25 cellular contexts compared by ENCODE assay signal in genomic region chr4:20462426-20463175, GRCh38.
A peak's percentile ranks its signal among the peaks of the same experiment; 100 is the strongest.
DNase-seq lines count a peak whose midpoint lies in the region; ATAC-seq, FAIRE-seq and TF ChIP-seq lines count a peak whose summit lies in the region.
"Had no signal": no experiment of that assay in that cellular context is flagged by ENCODE, and none has a peak within 500 bp of the region (broad histone marks: within the 10 kb centered on the region; RNA-seq: fewer than 3 reads in every experiment).

No MANE protein-coding gene starts in this region.

- ATAC-seq in HG03460 (IDR thresholded peaks at IDR 0.05; ENCODE audit: unreplicated experiment) (no peak), HG03280 (IDR thresholded peaks at IDR 0.05; ENCODE audit: unreplicated experiment) (no peak), right lobe of liver (no peak)
- ATAC-seq: stimulated activated naive CD8-positive, alpha-beta T cell treated with anti-CD3 and anti-CD28 coated beads, Interleukin-15, amount 100 ng/mL, for 72 hours had no signal

- FAIRE-seq in endothelial cell of umbilical vein (lab: Jason Lieb, UNC): no peak
- FAIRE-seq: H54 had no signal

- H3K9me1 ChIP-seq in endothelial cell of umbilical vein (replicated peaks; ENCODE audit: control insufficient read depth, extremely low read depth, insufficient read depth, low read length): no peaks in the 10 kb centered on the region

- POLR2A ChIA-PET in endothelial cell of umbilical vein (lab: Charles Lee): no interaction called here

- DNase-seq in EH (ENCODE audit: low read depth) (peak; percentile 35), SK-N-DZ (ENCODE audit: low spot score) (peak; percentile 53), endothelial cell of umbilical vein (ENCODE audit: low read depth, low spot score) (peak; percentile 37), kidney glomerular epithelial cell (lab: John Stamatoyannopoulos, UW) (peak; percentile 88), NCI-H82 (lab: John Stamatoyannopoulos, UW) (no peak), right lobe of liver (no peak)
- DNase-seq: activated CD4-positive, alpha-beta memory T cell treated with anti-CD3 and anti-CD28 coated beads, Interleukin-2, amount 10 ng/mL, durations not matched to agents 7 days and 5 days; activated CD4-positive, CD25-positive, alpha-beta regulatory T cell; activated effector memory CD4-positive, alpha-beta T cell treated with anti-CD3 and anti-CD28 coated beads, Interleukin-2, amount 50 U/mL, for 16 hours; central memory CD4-positive, alpha-beta T cell; erythroblast; left cardiac atrium; naive B cell; NCI-H1436; NCI-H2107; NCI-H510A; occipital lobe; RPMI8226; stimulated activated naive CD8-positive, alpha-beta T cell treated with anti-CD3 and anti-CD28 coated beads, Interleukin-15, amount 100 ng/mL, for 72 hours; T-helper 9 cell; transverse colon had no signal

- no peak overlapping the region for H3K27ac ChIP-seq in endothelial cell of umbilical vein (ENCODE audit: insufficient read depth, low read depth, low read length)
- no peak overlapping the region for H3K27ac ChIP-seq in right lobe of liver
- H3K27ac ChIP-seq: right atrium auricular region, transverse colon had no signal

- H3K79me2 ChIP-seq in endothelial cell of umbilical vein (ENCODE audit: control insufficient read depth, insufficient read depth, low read length): no peaks in the 10 kb centered on the region

- CTCF ChIA-PET in endothelial cell of umbilical vein (lab: Charles Lee): interaction anchor here (1.0 kb wide), 1 partner anchor 11 kb away, joined by 4 read pairs; no protein-coding TSS in a partner anchor

- dilution Hi-C loops in endothelial cell of umbilical vein (cut with MboI; ENCODE audit: extremely low pct_ligation_motif_present, low sequenced_read_pairs): no loop called here

- H4K20me1 ChIP-seq in endothelial cell of umbilical vein (replicated peaks; ENCODE audit: control insufficient read depth, extremely low read depth, insufficient read depth, low read length): no peaks in the 10 kb centered on the region

- intact Hi-C loops in endothelial cell of umbilical vein (cut with micrococcal nuclease) (no loop called here), right lobe of liver (cut with DNase I) (no loop called here)

- BruUV-seq in endothelial cell of umbilical vein (replicated peaks; lab: Mats Ljungman, UMichigan): no TSS peak

- H3K4me1 ChIP-seq in endothelial cell of umbilical vein (ENCODE audit: control insufficient read depth, extremely low read depth, insufficient read depth, low read length): no peaks in the 10 kb centered on the region
- no peaks in the 10 kb centered on the region for H3K4me1 ChIP-seq in right lobe of liver
- H3K4me1 ChIP-seq: right atrium auricular region, transverse colon had no signal

- H3K36me3 ChIP-seq in endothelial cell of umbilical vein (ENCODE audit: control insufficient read depth in 2 of 2, extremely low read depth in 1 of 2, insufficient read depth in 2 of 2, low read length in 2 of 2) (no peaks in the 10 kb centered on the region), right lobe of liver (no peaks in the 10 kb centered on the region)
- H3K36me3 ChIP-seq: right atrium auricular region, transverse colon had no signal

- 50% methylated on average over 4 of the region's 4 CpGs for WGBS in right lobe of liver (ENCODE audit: insufficient coverage, low coverage, low lambda C conversion rate, missing lambda C conversion rate)

- H2AFZ ChIP-seq in endothelial cell of umbilical vein (ENCODE audit: low read depth, low read length): no peak overlapping the region

- no peak overlapping the region for H3K4me2 ChIP-seq in endothelial cell of umbilical vein (ENCODE audit: insufficient read depth, low read length)

- no peaks in the 10 kb centered on the region for H3K9me3 ChIP-seq in endothelial cell of umbilical vein (replicated peaks; ENCODE audit: control insufficient read depth, insufficient read depth, low read length)
- H3K9me3 ChIP-seq in right lobe of liver: no peaks in the 10 kb centered on the region
- H3K9me3 ChIP-seq: right atrium auricular region, transverse colon had no signal

- no peak overlapping the region for H3K9ac ChIP-seq in endothelial cell of umbilical vein (replicated peaks; ENCODE audit: extremely low read depth, insufficient read depth, low read length)

- no peaks in the 10 kb centered on the region for H3K27me3 ChIP-seq in endothelial cell of umbilical vein (ENCODE audit: control insufficient read depth in 2 of 2, insufficient read depth in 2 of 2, low read length in 2 of 2)
- H3K27me3 ChIP-seq in right lobe of liver: no peaks in the 10 kb centered on the region
- H3K27me3 ChIP-seq: right atrium auricular region, transverse colon had no signal

- TF ChIP-seq POLR2A in endothelial cell of umbilical vein (IDR thresholded peaks at IDR 0.05; ENCODE audit: low read depth, low read length): no peak
- TF ChIP-seq POLR2A in right lobe of liver (IDR thresholded peaks at IDR 0.05): no peak

- TF ChIP-seq CTCF in endothelial cell of umbilical vein (IDR thresholded peaks at IDR 0.05; ENCODE audit: extremely low read depth in 1 of 2, insufficient read depth in 1 of 2, low read depth in 1 of 2, low read length in 2 of 2) (no peak), right lobe of liver (IDR thresholded peaks at IDR 0.05) (no peak)

- H3K4me3 ChIP-seq in endothelial cell of umbilical vein (replicated peaks in 1 of 3; ENCODE audit: insufficient read depth in 1 of 3, low read depth in 1 of 3, low read length in 3 of 3) (no peak overlapping the region), right lobe of liver (no peak overlapping the region)
- H3K4me3 ChIP-seq: right atrium auricular region, transverse colon had no signal

TF ChIP-seq in endothelial cell of umbilical vein, 7 proteins besides CTCF, POLR2A, EP300 and RAD21:
- TF ChIP-seq EZH2 (IDR thresholded peaks at IDR 0.05; ENCODE audit: borderline replicate concordance, low read depth, low read length, severe bottlenecking) (no peak), FOS (IDR thresholded peaks at IDR 0.05; ENCODE audit: borderline replicate concordance, insufficient read depth, low read length) (peak; percentile 55), GATA2 (IDR thresholded peaks at IDR 0.05; ENCODE audit: insufficient read depth, insufficient read length, low read depth, low read length) (peak; percentile 59)

Comparison
In these comparisons a context has a peak if more than half of its experiments do, and no peak if none do; other contexts are left out.
1. DNase-seq: peak in EH (single experiment), SK-N-DZ (single experiment), endothelial cell of umbilical vein (single experiment) and kidney glomerular epithelial cell (single experiment); none in NCI-H82 (single experiment) and right lobe of liver (0 of 3).